10 cellular contexts compared by ENCODE assay signal in genomic region chr15:64640146-64640868, GRCh38.
DNase-seq lines count a peak whose midpoint lies in the region; ATAC-seq and TF ChIP-seq lines count a peak whose summit lies in the region.
"Had no signal": no experiment of that assay in that cellular context is flagged by ENCODE, and none has a peak within 500 bp of the region (broad histone marks: within the 10 kb centered on the region; RNA-seq: fewer than 3 reads in every experiment).

No MANE protein-coding gene starts in this region.

- peaks cover 2% of the 10 kb centered on the region for H3K36me3 Mint-ChIP-seq in T-helper 17 cell (ENCODE audit: low read depth)

- no peak for TF ChIP-seq EP300 in upper lobe of left lung (IDR thresholded peaks at IDR 0.05)

- no peak for TF ChIP-seq CTCF in left ventricle myocardium inferior (IDR thresholded peaks at IDR 0.05; ENCODE audit: borderline replicate concordance)
- no peak for TF ChIP-seq CTCF in left lung (IDR thresholded peaks at IDR 0.05)
- TF ChIP-seq CTCF in upper lobe of left lung (IDR thresholded peaks at IDR 0.05): no peak

- 42 to 61% methylated on average over 5 of the region's 5 CpGs for WGBS in upper lobe of left lung, 2 donors

- intact Hi-C loops in left ventricle myocardium inferior (cut with micrococcal nuclease): no loop called here
- intact Hi-C loops in Right ventricle myocardium inferior (cut with DNase I): no loop called here
- intact Hi-C loops in left lung (cut with DNase I): no loop called here

- ATAC-seq in Right ventricle myocardium inferior: no peak
- ATAC-seq in T-helper 17 cell: no peak
- peak; percentile 71 for ATAC-seq in left lung
- ATAC-seq in upper lobe of left lung (ENCODE audit: low FRiP score in 2 of 2): peak; percentile 30 to 32

- no peaks in the 10 kb centered on the region for H3K27me3 ChIP-seq in left ventricle myocardium inferior (ENCODE audit: low read depth)
- H3K27me3 ChIP-seq in left lung: no peaks in the 10 kb centered on the region
- no peaks in the 10 kb centered on the region for H3K27me3 ChIP-seq in upper lobe of left lung

- peak overlapping the region; percentile 34 for H3K4me3 Mint-ChIP-seq in T-helper 17 cell

- peaks cover 33% of the 10 kb centered on the region for H3K4me1 ChIP-seq in left ventricle myocardium inferior
- H3K4me1 ChIP-seq in left lung: peaks cover 23 to 42% of the 10 kb centered on the region in 2 donors
- peaks cover 25 to 52% (median 34%) of the 10 kb centered on the region in 4 donors for H3K4me1 ChIP-seq in upper lobe of left lung

- H3K4me1 Mint-ChIP-seq in T-helper 17 cell: peaks cover 43% of the 10 kb centered on the region

- H3K27ac ChIP-seq in left ventricle myocardium inferior (replicated peaks) (peak overlapping the region; percentile 0), left lung (peak overlapping the region; percentile 54 to 73), upper lobe of left lung (peak overlapping the region; percentile 27 to 60 (median 42))

- no peak for TF ChIP-seq POLR2A in upper lobe of left lung (IDR thresholded peaks at IDR 0.05)

- H3K36me3 ChIP-seq in left ventricle myocardium inferior: no peaks in the 10 kb centered on the region
- no peaks in the 10 kb centered on the region for H3K36me3 ChIP-seq in left lung
- peaks cover 0 to 3% (median 0%) of the 10 kb centered on the region in 4 donors for H3K36me3 ChIP-seq in upper lobe of left lung

- H3K4me3 ChIP-seq in left ventricle myocardium inferior (no peak overlapping the region), left lung (no peak overlapping the region), upper lobe of left lung (no peak overlapping the region)

- DNase-seq in left ventricle myocardium inferior (no peak), Right ventricle myocardium inferior (ENCODE audit: missing footprints) (no peak), T-helper 17 cell (no peak), left lung (no peak), upper lobe of left lung (peak in 1 of 2 donors; percentile 53), SHP77 (lab: John Stamatoyannopoulos, UW) (no peak)
- no peak for DNase-seq in activated CD4-positive, alpha-beta T cell treated with anti-CD3 and anti-CD28 coated beads, Interleukin-2, amount 50 U/mL, for 4 hours
- DNase-seq in NK-92 treated with Interleukin-12 subunit alpha and Interleukin-12 subunit beta, amount 100 ng/mL, for 24 hours (lab: John Stamatoyannopoulos, UW): no peak
- DNase-seq: NCI-H1105, NCI-H748 treated with DMSO at 0.1 percent for 48 hours had no signal

- H3K27ac Mint-ChIP-seq in T-helper 17 cell: peak overlapping the region; percentile 81

- no peaks in the 10 kb centered on the region for H3K27me3 Mint-ChIP-seq in T-helper 17 cell

- peaks cover 9% of the 10 kb centered on the region for H3K9me3 ChIP-seq in left ventricle myocardium inferior (replicated peaks)
- H3K9me3 ChIP-seq in T-helper 17 cell (ENCODE audit: control insufficient read depth, low read length, poor library complexity, severe bottlenecking): no peaks in the 10 kb centered on the region
- H3K9me3 ChIP-seq in left lung: peaks cover 0 to 4% of the 10 kb centered on the region in 2 donors
- H3K9me3 ChIP-seq in upper lobe of left lung: no peaks in the 10 kb centered on the region

Comparison
In these comparisons a context has a peak if more than half of its experiments do, and no peak if none do; other contexts are left out.
1. H3K27ac ChIP-seq: peak in every context shown above with its lines; median percentile 64 in left lung; 42 in upper lobe of left lung; 0 in left ventricle myocardium inferior.
2. ATAC-seq: peak in left lung (single experiment) and upper lobe of left lung (2 of 2); none in Right ventricle myocardium inferior (single experiment) and T-helper 17 cell (single experiment).